Comparison of ENCODE assay signal across 7 cellular contexts in genomic region chr4:985123-985830, GRCh38. TPM values are rescaled to one million over a fixed set of nuclear protein-coding genes. Genes with fewer than 3 reads are reported as not detected.
DNase-seq lines count a peak whose midpoint lies in the region; ATAC-seq, FAIRE-seq and TF ChIP-seq lines count a peak whose summit lies in the region.
"Had no signal": no experiment of that assay in that cellular context is flagged by ENCODE, and none has a peak within 500 bp of the region (broad histone marks: within the 10 kb centered on the region; RNA-seq: fewer than 3 reads in every experiment).

No MANE protein-coding gene starts in this region.

- peaks cover 36% of the 10 kb centered on the region for H3K4me1 ChIP-seq in left ventricle myocardium inferior

- H3K27me3 ChIP-seq in left ventricle myocardium inferior (ENCODE audit: low read depth) = no peaks in the 10 kb centered on the region

- POLR2A ChIA-PET in activated CD4-positive, alpha-beta memory T cell treated with anti-CD3 and anti-CD28 coated beads, Interleukin-2, amount 10 ng/mL, durations not matched to agents 7 days and 5 days (lab: Charles Lee) = no interaction called here

- no peaks in the 10 kb centered on the region for H3K9me3 Mint-ChIP-seq in activated CD4-positive, alpha-beta memory T cell treated with anti-CD3 and anti-CD28 coated beads, Interleukin-2, amount 10 ng/mL, durations not matched to agents 7 days and 5 days

- no peaks in the 10 kb centered on the region for H3K27me3 Mint-ChIP-seq in activated CD4-positive, alpha-beta memory T cell treated with anti-CD3 and anti-CD28 coated beads, Interleukin-2, amount 10 ng/mL, durations not matched to agents 7 days and 5 days

- intact Hi-C loops in left ventricle myocardium inferior (cut with micrococcal nuclease) = no loop called here

- H3K4me3 Mint-ChIP-seq in activated CD4-positive, alpha-beta memory T cell treated with anti-CD3 and anti-CD28 coated beads, Interleukin-2, amount 10 ng/mL, durations not matched to agents 7 days and 5 days = no peak overlapping the region

- no peak for FAIRE-seq in GM19239 (lab: Jason Lieb, UNC)

- H3K36me3 ChIP-seq in left ventricle myocardium inferior = peaks cover 3% of the 10 kb centered on the region

- CTCF ChIA-PET in activated CD4-positive, alpha-beta memory T cell treated with anti-CD3 and anti-CD28 coated beads, Interleukin-2, amount 10 ng/mL, durations not matched to agents 7 days and 5 days (lab: Charles Lee) = no interaction called here

- no peaks in the 10 kb centered on the region for H3K36me3 Mint-ChIP-seq in activated CD4-positive, alpha-beta memory T cell treated with anti-CD3 and anti-CD28 coated beads, Interleukin-2, amount 10 ng/mL, durations not matched to agents 7 days and 5 days (ENCODE audit: low read depth)

- peak overlapping the region; percentile 49 for H3K4me3 ChIP-seq in left ventricle myocardium inferior

- no peak for ATAC-seq in GM19324 (IDR thresholded peaks at IDR 0.05; ENCODE audit: low FRiP score, unreplicated experiment)
- no peak for ATAC-seq in GM19467 (IDR thresholded peaks at IDR 0.05; ENCODE audit: unreplicated experiment)

- H3K9me3 ChIP-seq in left ventricle myocardium inferior (replicated peaks) = no peaks in the 10 kb centered on the region

- DNase-seq in GM19239 (ENCODE audit: insufficient read length, low spot score) (peak; percentile 68), left ventricle myocardium inferior (peak; percentile 80)
- peak; percentile 67 for DNase-seq in activated CD4-positive, alpha-beta memory T cell treated with anti-CD3 and anti-CD28 coated beads, Interleukin-2, amount 10 ng/mL, durations not matched to agents 7 days and 5 days
- peak; percentile 35 to 41 for DNase-seq in stimulated activated CD8-positive, alpha-beta memory T cell treated with anti-CD3 and anti-CD28 coated beads, Interleukin-15, amount 100 ng/mL, for 4 hours (ENCODE audit: low read depth in 2 of 2)

- no peak for TF ChIP-seq CTCF in left ventricle myocardium inferior (IDR thresholded peaks at IDR 0.05; ENCODE audit: borderline replicate concordance)

- H3K4me1 Mint-ChIP-seq in activated CD4-positive, alpha-beta memory T cell treated with anti-CD3 and anti-CD28 coated beads, Interleukin-2, amount 10 ng/mL, durations not matched to agents 7 days and 5 days = peaks cover 28% of the 10 kb centered on the region

- no peak overlapping the region for H3K27ac ChIP-seq in left ventricle myocardium inferior (replicated peaks)

- H3K27ac Mint-ChIP-seq in activated CD4-positive, alpha-beta memory T cell treated with anti-CD3 and anti-CD28 coated beads, Interleukin-2, amount 10 ng/mL, durations not matched to agents 7 days and 5 days = no peak overlapping the region

RNA-seq across cellular contexts. Expression of gene IDUA, which starts 1.6 kb away (rescaled TPM):
- total RNA-seq in activated CD4-positive, alpha-beta memory T cell treated with anti-CD3 and anti-CD28 coated beads, Interleukin-2, amount 10 ng/mL, durations not matched to agents 7 days and 5 days = 10 to 100 TPM; 18.8 to 19.0 TPM
- total RNA-seq in left ventricle myocardium inferior = 9.0 TPM

RNA-seq across cellular contexts. Expression of gene SLC26A1, which starts 7.9 kb away (rescaled TPM):
- under 1 TPM in 1 of 2 experiments, not detected in 1; 0.20 TPM for total RNA-seq in activated CD4-positive, alpha-beta memory T cell treated with anti-CD3 and anti-CD28 coated beads, Interleukin-2, amount 10 ng/mL, durations not matched to agents 7 days and 5 days
- not detected for total RNA-seq in left ventricle myocardium inferior
- total RNA-seq: RPMI7951 had no signal

RNA-seq across cellular contexts. Expression of gene DGKQ, which starts 11.9 kb away (rescaled TPM):
- total RNA-seq in activated CD4-positive, alpha-beta memory T cell treated with anti-CD3 and anti-CD28 coated beads, Interleukin-2, amount 10 ng/mL, durations not matched to agents 7 days and 5 days = 10 to 100 TPM; 13.8 to 14.7 TPM
- 3.5 TPM for total RNA-seq in left ventricle myocardium inferior

RNA-seq across cellular contexts. Expression of gene FGFRL1, which starts 26.1 kb away (rescaled TPM):
- total RNA-seq in activated CD4-positive, alpha-beta memory T cell treated with anti-CD3 and anti-CD28 coated beads, Interleukin-2, amount 10 ng/mL, durations not matched to agents 7 days and 5 days = 1 to 10 TPM; 7.1 to 8.9 TPM
- 22.4 TPM for total RNA-seq in left ventricle myocardium inferior

RNA-seq across cellular contexts. Expression of gene TMEM175, which starts 53.0 kb away (rescaled TPM):
- total RNA-seq in activated CD4-positive, alpha-beta memory T cell treated with anti-CD3 and anti-CD28 coated beads, Interleukin-2, amount 10 ng/mL, durations not matched to agents 7 days and 5 days = 10 to 100 TPM; 24.1 to 28.8 TPM
- 20.3 TPM for total RNA-seq in left ventricle myocardium inferior
